Comparison of ENCODE assay signal across 8 cellular contexts in the genomic region with DNA sequence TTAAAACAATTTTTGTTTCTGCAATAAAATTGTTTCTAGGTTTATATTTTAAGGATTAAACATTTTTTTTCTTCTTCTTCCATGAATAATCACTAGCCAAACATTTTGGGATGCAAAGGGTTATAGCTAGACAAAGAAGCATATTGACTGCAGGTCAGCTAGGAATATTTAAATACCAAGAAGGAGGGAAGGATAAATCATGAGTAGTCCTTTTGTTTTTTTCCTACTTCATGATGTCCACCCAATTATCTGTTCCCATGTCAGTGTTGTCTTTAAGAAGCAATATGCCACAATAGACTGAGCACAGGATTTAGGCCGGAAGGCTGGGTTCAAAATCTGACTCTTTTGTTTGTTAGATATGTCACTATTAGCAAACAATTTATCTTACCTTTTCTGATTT.
"Had no signal": no experiment of that assay in that cellular context is flagged by ENCODE, and none has a peak within 500 bp of the region (broad histone marks: within the 10 kb centered on the region; RNA-seq: fewer than 3 reads in every experiment).

No MANE protein-coding gene starts in this region.

- H3K4me3 Mint-ChIP-seq: GM23338, H9, HFFc6 had no signal

- H3K27ac Mint-ChIP-seq: GM23338, H9, HFFc6 had no signal

- DNase-seq: GM23248, GOT3, H7, H9, HCEC 1CT, HFFc6 had no signal

- ATAC-seq: GM23338, HCT116 had no signal

- H3K9me3 Mint-ChIP-seq: GM23338, H9, HFFc6 had no signal
